Comparison of ENCODE assay signal across 21 cellular contexts in genomic region chr5:78265163-78265562, GRCh38. TPM values are rescaled to one million over a fixed set of nuclear protein-coding genes. Genes with fewer than 3 reads are reported as not detected.
DNase-seq lines count a peak whose midpoint lies in the region; ATAC-seq, FAIRE-seq and TF ChIP-seq lines count a peak whose summit lies in the region.
"Had no signal": no experiment of that assay in that cellular context is flagged by ENCODE, and none has a peak within 500 bp of the region (broad histone marks: within the 10 kb centered on the region; RNA-seq: fewer than 3 reads in every experiment).

No MANE protein-coding gene starts in this region.

- TF ChIP-seq POLR2A in HepG2 (IDR thresholded peaks at IDR 0.05; ENCODE audit: insufficient read depth in 1 of 2, low read depth in 2 of 2, low read length in 2 of 2) (no peak), right lobe of liver (IDR thresholded peaks at IDR 0.05) (no peak), GM12878 (IDR thresholded peaks at IDR 0.05; ENCODE audit: low read depth, low read length) (no peak)

- H3K9ac ChIP-seq in HepG2 (ENCODE audit: insufficient read depth, low read depth, low read length) = no peak overlapping the region
- H3K9ac ChIP-seq in GM12878 (ENCODE audit: control insufficient read depth, insufficient read depth, low read length) = no peak overlapping the region
- H3K9ac ChIP-seq: BLaER1, GM23248 had no signal

- H3K27ac ChIP-seq in HepG2 (ENCODE audit: extremely low read length, insufficient read depth, low read length) = no peak overlapping the region
- H3K27ac ChIP-seq in right lobe of liver = no peak overlapping the region
- no peak overlapping the region for H3K27ac ChIP-seq in GM12878 (ENCODE audit: control insufficient read depth, insufficient read depth)
- H3K27ac ChIP-seq in neutrophil = peak overlapping the region; percentile 2
- H3K27ac ChIP-seq: 22Rv1, BLaER1, C4-2B, GM23248 had no signal

- H3K4me3 ChIP-seq in HepG2 (replicated peaks in 1 of 3; ENCODE audit: insufficient read depth in 1 of 3, low read depth in 2 of 3, low read length in 3 of 3) = no peak overlapping the region
- H3K4me3 ChIP-seq in right lobe of liver = no peak overlapping the region
- H3K4me3 ChIP-seq in GM12878 = no peak overlapping the region
- no peak overlapping the region for H3K4me3 ChIP-seq in neutrophil (ENCODE audit: low read depth in 1 of 2, low read length in 1 of 2)
- H3K4me3 ChIP-seq: BLaER1, GM23248 had no signal

- ATAC-seq in HepG2 (no peak), right lobe of liver (no peak), GM12878 (no peak), GM21515 (IDR thresholded peaks at IDR 0.05; ENCODE audit: unreplicated experiment) (no peak)
- ATAC-seq: CD8-positive, alpha-beta T cell had no signal

- BruUV-seq in HepG2 (replicated peaks; lab: Mats Ljungman, UMichigan) = no TSS peak
- BruUV-seq in GM12878 (replicated peaks; lab: Mats Ljungman, UMichigan) = TSS peak; percentile 19

- H3K9me3 ChIP-seq in HepG2 (ENCODE audit: low read length) = no peaks in the 10 kb centered on the region
- no peaks in the 10 kb centered on the region for H3K9me3 ChIP-seq in right lobe of liver
- H3K9me3 ChIP-seq in GM12878 (replicated peaks; ENCODE audit: control insufficient read depth, insufficient read depth, low read length) = no peaks in the 10 kb centered on the region
- H3K9me3 ChIP-seq in neutrophil = no peaks in the 10 kb centered on the region
- H3K9me3 ChIP-seq: Caco-2 had no signal

- in situ Hi-C loops in HepG2 (cut with HindIII; ENCODE audit: extremely low pct_ligation_motif_present, low pct_unique_long_range_greater_than_20kb) (no loop called here), GM12878 (cut with MboI) (no loop called here)

- POLR2A ChIA-PET in HepG2 (lab: Yijun Ruan, JAX) = no interaction called here
- POLR2A ChIA-PET in GM12878 (lab: Charles Lee) = interaction anchor here (0.9 kb wide), 1 partner anchor 9 kb away, joined by 3 read pairs; no protein-coding TSS in a partner anchor

- CTCF ChIA-PET in HepG2 (lab: Yijun Ruan, JAX; ENCODE audit: low intra/inter-chr PET ratio, low total read pairs) = no interaction called here
- CTCF ChIA-PET in GM12878 (lab: Yijun Ruan, JAX) = interaction anchor here (0.6 to 1.1 kb wide), 3 partner anchors 43 to 705 kb away, joined by 3 to 4 read pairs (median 3); no protein-coding TSS in a partner anchor

- RAD21 ChIA-PET in GM12878 (lab: Charles Lee; ENCODE audit: unreplicated experiment) = interaction anchor here (0.7 to 1.2 kb wide), 2 partner anchors 10 to 19 kb away, joined by 3 read pairs; no protein-coding TSS in a partner anchor

- H3K27me3 ChIP-seq in HepG2 (ENCODE audit: control insufficient read depth in 1 of 2, insufficient read depth in 2 of 2, low read length in 2 of 2) = no peaks in the 10 kb centered on the region
- H3K27me3 ChIP-seq in right lobe of liver = no peaks in the 10 kb centered on the region
- H3K27me3 ChIP-seq in GM12878 (replicated peaks in 1 of 2; ENCODE audit: control insufficient read depth in 2 of 2, insufficient read depth in 2 of 2, low read length in 1 of 2) = no peaks in the 10 kb centered on the region
- H3K27me3 ChIP-seq in neutrophil = no peaks in the 10 kb centered on the region
- H3K27me3 ChIP-seq: BLaER1 had no signal

- no peak for TF ChIP-seq CTCF in HepG2 (CRISPR knock-in tag; IDR thresholded peaks at IDR 0.05)
- no peak for TF ChIP-seq CTCF in right lobe of liver (IDR thresholded peaks at IDR 0.05)
- no peak for TF ChIP-seq CTCF in GM12878 (IDR thresholded peaks at IDR 0.05 in 2 of 3, conservative IDR thresholded peaks at IDR 0.05 in 1 of 3; ENCODE audit: control insufficient read depth in 2 of 3, extremely low read depth in 1 of 3, insufficient read depth in 1 of 3, low read depth in 3 of 3, low read length in 3 of 3)
- TF ChIP-seq CTCF in neutrophil (IDR thresholded peaks at IDR 0.05) = no peak

- intact Hi-C loops in HepG2 (cut with micrococcal nuclease; ENCODE audit: unreplicated experiment) (no loop called here), right lobe of liver (cut with DNase I) (no loop called here), GM12878 (cut with micrococcal nuclease; ENCODE audit: unreplicated experiment) (no loop called here)

- H3K4me2 ChIP-seq in HepG2 (ENCODE audit: low read depth, low read length) = no peak overlapping the region
- no peak overlapping the region for H3K4me2 ChIP-seq in GM12878 (ENCODE audit: control insufficient read depth, insufficient read depth)
- H3K4me2 ChIP-seq: BLaER1 had no signal

- SMC1A ChIA-PET in GM12878 (lab: Charles Lee; ENCODE audit: uncharacterized antibody, unreplicated experiment) = interaction anchor here (0.9 to 1.1 kb wide), 3 partner anchors 12 to 36 kb away, joined by 3 to 4 read pairs (median 3); no protein-coding TSS in a partner anchor

- 88% methylated on average over 2 of the region's 2 CpGs for WGBS in HepG2 (ENCODE audit: low lambda C conversion rate)
- 95% methylated on average over 2 of the region's 2 CpGs for WGBS in right lobe of liver (ENCODE audit: insufficient coverage, low coverage, low lambda C conversion rate, missing lambda C conversion rate)
- WGBS in GM12878 (ENCODE audit: insufficient coverage, insufficient replicate concordance, low lambda C conversion rate, missing lambda C conversion rate) = 100% methylated on average over 2 of the region's 2 CpGs

- peaks cover 5 to 27% of the 10 kb centered on the region in 2 experiments; a peak in 3 of 5 replicates for H3K36me3 ChIP-seq in HepG2 (replicated peaks in 1 of 2; ENCODE audit: control insufficient read depth in 1 of 2, insufficient read depth in 2 of 2, low read length in 2 of 2)
- peaks cover 0 to 3% (median 0%) of the 10 kb centered on the region in 4 donors for H3K36me3 ChIP-seq in right lobe of liver
- peaks cover 1 to 11% of the 10 kb centered on the region in 2 experiments; a peak in 2 of 4 replicates for H3K36me3 ChIP-seq in GM12878 (ENCODE audit: control insufficient read depth in 2 of 2, insufficient read depth in 2 of 2, low read length in 1 of 2)
- peaks cover 10% of the 10 kb centered on the region for H3K36me3 ChIP-seq in neutrophil

- FAIRE-seq in HepG2 (lab: Jason Lieb, UNC) (no peak), GM12878 (lab: Jason Lieb, UNC) (no peak)
- FAIRE-seq: A204.1, GM18507, H1 had no signal

- H3K79me2 ChIP-seq in HepG2 (ENCODE audit: insufficient read depth, low read length) (peaks cover 7% of the 10 kb centered on the region), GM12878 (ENCODE audit: control insufficient read depth, insufficient read depth, low read length) (peaks cover 5% of the 10 kb centered on the region)

- peaks cover 8% of the 10 kb centered on the region; the same call in 1 of the 2 replicates for H4K20me1 ChIP-seq in HepG2 (ENCODE audit: insufficient read depth, low read length)
- H4K20me1 ChIP-seq in GM12878 (ENCODE audit: control insufficient read depth, insufficient read depth) = no peaks in the 10 kb centered on the region

- no peak for TF ChIP-seq RAD21 in HepG2 (CRISPR knock-in tag; IDR thresholded peaks at IDR 0.05)
- TF ChIP-seq RAD21 in GM12878 (IDR thresholded peaks at IDR 0.05; ENCODE audit: insufficient read depth, low read depth, low read length) = no peak

- TF ChIP-seq EP300 in HepG2 (IDR thresholded peaks at IDR 0.05; ENCODE audit: low read depth in 2 of 2, low read length in 2 of 2) (no peak), HepG2 (CRISPR knock-in tag; IDR thresholded peaks at IDR 0.05; ENCODE audit: borderline replicate concordance) (no peak), GM12878 (IDR thresholded peaks at IDR 0.05; ENCODE audit: borderline replicate concordance in 1 of 2, control insufficient read depth in 1 of 2, low read depth in 2 of 2, low read length in 2 of 2) (no peak)

- H3K4me1 ChIP-seq in HepG2 (ENCODE audit: insufficient read depth, low read length) (no peaks in the 10 kb centered on the region), right lobe of liver (no peaks in the 10 kb centered on the region), GM12878 (ENCODE audit: control insufficient read depth, insufficient read depth, low read length) (peaks cover 10% of the 10 kb centered on the region; the same call in 1 of the 2 replicates), neutrophil (ENCODE audit: control insufficient read depth in 1 of 2, insufficient read depth in 1 of 2, low read depth in 1 of 2, low read length in 1 of 2) (peaks cover 28% of the 10 kb centered on the region in 2 experiments)
- H3K4me1 ChIP-seq: Caco-2 had no signal

- DNase-seq in HepG2 (ENCODE audit: low spot score) (no peak), right lobe of liver (no peak), GM12878 (ENCODE audit: low read depth, low spot score) (no peak), NCI-H146 treated with DMSO at 0.1 percent for 48 hours (lab: John Stamatoyannopoulos, UW; ENCODE audit: unreplicated experiment) (no peak)
- DNase-seq: Caco-2; CD4-positive, CD25-positive, alpha-beta regulatory T cell; CD8-positive, alpha-beta T cell; DMS153; EL; GDM1; GM23248; H7; HCEC 1CT had no signal

- H2AFZ ChIP-seq in HepG2 (ENCODE audit: low read length) = no peak overlapping the region
- H2AFZ ChIP-seq in GM12878 (ENCODE audit: control insufficient read depth, low read depth, low read length) = no peak overlapping the region
- H2AFZ ChIP-seq: GM23248 had no signal

RNA-seq across cellular contexts. Expression of gene AP3B1, which starts 29.3 kb away (rescaled TPM):
- total RNA-seq in HepG2 (2016; rRNA removed; fragmentation: Illumina TruSeq; extraction: Trizol) = 51.2 and 83.8 TPM in 2 replicates
- total RNA-seq in HepG2 (2016; cell fraction: cytosol; rRNA removed; fragmentation: Illumina TruSeq; extraction: Trizol; ENCODE audit: low read depth) = 19.0 and 26.0 TPM in 2 replicates
- 45.8 and 80.1 TPM in 2 replicates for total RNA-seq in HepG2 (2016; cell fraction: insoluble cytoplasmic fraction; rRNA removed; fragmentation: Illumina TruSeq; extraction: Trizol)
- 22.8 and 27.8 TPM in 2 replicates for total RNA-seq in HepG2 (2016; cell fraction: membrane; rRNA removed; fragmentation: Illumina TruSeq; extraction: Trizol)
- total RNA-seq in HepG2 (2016; cell fraction: nucleus; rRNA removed; fragmentation: Illumina TruSeq; extraction: Trizol) = 56.8 and 65.2 TPM in 2 replicates
- 29.4 and 37.7 TPM in 2 replicates for polyA plus RNA-seq in HepG2 (2011; rRNA removed)
- polyA plus RNA-seq in HepG2 (2011; cell fraction: cytosol; rRNA removed) = 21.3 and 33.2 TPM in 2 replicates
- polyA plus RNA-seq in HepG2 (2011; cell fraction: nucleus; rRNA removed) = 11.4 and 15.6 TPM in 2 replicates
- 24.5 and 32.4 TPM in 2 replicates for polyA plus RNA-seq in HepG2 (2012)
- 4.0 and 5.3 TPM in 2 replicates for polyA plus RNA-seq in HepG2 (2016; cell fraction: cytosol; fragmentation: Illumina TruSeq; extraction: Trizol; ENCODE audit: low read depth)
- polyA plus RNA-seq in HepG2 (2016; cell fraction: insoluble cytoplasmic fraction; fragmentation: Illumina TruSeq; extraction: Trizol; ENCODE audit: low read depth) = 69.2 and 81.5 TPM in 2 replicates
- 12.3 and 17.1 TPM in 2 replicates for polyA plus RNA-seq in HepG2 (2016; cell fraction: membrane; fragmentation: Illumina TruSeq; extraction: Trizol; ENCODE audit: low read depth)
- polyA plus RNA-seq in HepG2 (2016; cell fraction: nucleus; fragmentation: Illumina TruSeq; extraction: Trizol; ENCODE audit: insufficient read depth, low read depth) = 44.4 and 45.6 TPM in 2 replicates
- polyA minus RNA-seq in HepG2 (2011; rRNA and poly(A)+ RNA removed; ENCODE audit: low replicate concordance) = 29.0 and 31.4 TPM in 2 replicates
- 24.6 and 25.0 TPM in 2 replicates for polyA minus RNA-seq in HepG2 (2011; cell fraction: cytosol; rRNA and poly(A)+ RNA removed)
- 109 and 111 TPM in 2 replicates for polyA minus RNA-seq in HepG2 (2011; cell fraction: nucleus; rRNA and poly(A)+ RNA removed)
- total RNA-seq in right lobe of liver = 10 to 100 TPM; 11.4 to 17.9 (median 12.9) TPM
- 138 and 154 TPM in 2 replicates for total RNA-seq in GM12878 (2013; cell fraction: nucleolus; rRNA removed)
- total RNA-seq in GM12878 (2014; rRNA removed) = 59.5 and 71.3 TPM in 2 replicates
- 70.8 and 75.6 TPM in 2 replicates for total RNA-seq in GM12878 (2014; rRNA removed; fragmentation: Illumina TruSeq; extraction: Trizol)
- total RNA-seq in GM12878 (2021) = 46.6 and 50.1 TPM in 2 replicates
- polyA plus RNA-seq in GM12878 (2011; ENCODE audit: low read depth) = 34.1 TPM
- polyA plus RNA-seq in GM12878 (2011; rRNA removed) = 58.3 and 74.3 TPM in 2 replicates
- 28.3 and 37.4 TPM in 2 replicates for polyA plus RNA-seq in GM12878 (2011; cell fraction: cytosol; rRNA removed)
- polyA plus RNA-seq in GM12878 (2011; cell fraction: nucleus; rRNA removed) = 25.4 and 27.2 TPM in 2 replicates
- 33.0 and 44.8 TPM in 2 replicates for polyA plus RNA-seq in GM12878 (2012)
- 66.4 and 70.3 TPM in 2 replicates for polyA plus RNA-seq in GM12878 (2014; fragmentation: Illumina TruSeq; extraction: Trizol)
- polyA plus RNA-seq in GM12878 (2014; fragmentation: Nextera tagmentation; extraction: Ambion mirVana) = 10 to 100 TPM; 32.8 to 36.2 TPM
- 26.2 and 30.9 TPM in 2 replicates for polyA plus RNA-seq in GM12878 (2014; rRNA removed)
- 10 to 100 TPM; 41.8 to 45.4 TPM for polyA plus RNA-seq in GM12878 (2016; fragmentation: Nextera tagmentation; extraction: Ambion mirVana)
- 60.5 and 63.3 TPM in 2 replicates for polyA minus RNA-seq in GM12878 (2011; rRNA and poly(A)+ RNA removed)
- polyA minus RNA-seq in GM12878 (2011; cell fraction: cytosol; rRNA and poly(A)+ RNA removed) = 15.0 and 21.5 TPM in 2 replicates
- polyA minus RNA-seq in GM12878 (2011; cell fraction: nucleus; rRNA and poly(A)+ RNA removed) = 44.2 and 73.4 TPM in 2 replicates
